ENCODE assay signal across 7 cellular contexts in genomic region chr12:65232490-65233077, GRCh38. TPM values are rescaled to one million over a fixed set of nuclear protein-coding genes. Genes with fewer than 3 reads are reported as not detected.
A peak's percentile ranks its signal among the peaks of the same experiment; 100 is the strongest.
DNase-seq lines count a peak whose midpoint lies in the region; ATAC-seq, FAIRE-seq and TF ChIP-seq lines count a peak whose summit lies in the region.

No MANE protein-coding gene starts in this region.

- H3K4me1 Mint-ChIP-seq in osteocyte (ENCODE audit: unreplicated experiment): peaks cover 13% of the 10 kb centered on the region

- H3K4me3 Mint-ChIP-seq in osteocyte (ENCODE audit: unreplicated experiment): no peak overlapping the region

- no peak overlapping the region for H3K27ac ChIP-seq in MM.1S (ENCODE audit: low read length)

- H3K27me3 Mint-ChIP-seq in osteocyte (ENCODE audit: unreplicated experiment): no peaks in the 10 kb centered on the region

- peaks cover 2% of the 10 kb centered on the region; the same call in 1 of the 2 replicates for H3F3A ChIP-seq in MM.1S (ENCODE audit: insufficient read depth, low read length)

- H3K36me3 ChIP-seq in MM.1S (replicated peaks; ENCODE audit: insufficient read depth, low read length): peaks cover 11% of the 10 kb centered on the region; the same call in 1 of the 2 replicates
- H3K36me3 ChIP-seq in mucosa of descending colon (ENCODE audit: low read depth): no peaks in the 10 kb centered on the region

- H4K20me1 ChIP-seq in MM.1S (ENCODE audit: insufficient read depth, low read length): no peaks in the 10 kb centered on the region

- peaks cover 20% of the 10 kb centered on the region for H3K36me3 Mint-ChIP-seq in osteocyte (ENCODE audit: unreplicated experiment)

- no peak overlapping the region for H2AFZ ChIP-seq in MM.1S (ENCODE audit: low read length)

- H3K79me2 ChIP-seq in MM.1S (ENCODE audit: low read length): peaks cover 77% of the 10 kb centered on the region

- no peak overlapping the region for H3K4me3 ChIP-seq in MM.1S (ENCODE audit: low read length)
- no peak overlapping the region for H3K4me3 ChIP-seq in mucosa of descending colon

- intact Hi-C loops in mucosa of descending colon (cut with DNase I, micrococcal nuclease): no loop called here

- H3K4me1 ChIP-seq in MM.1S (ENCODE audit: low read length) (peaks cover 6% of the 10 kb centered on the region), mucosa of descending colon (ENCODE audit: low read depth) (no peaks in the 10 kb centered on the region)

- no peaks in the 10 kb centered on the region for H3K9me2 ChIP-seq in MM.1S (replicated peaks; ENCODE audit: insufficient read depth, low read length)

- FAIRE-seq in colon (lab: Jason Lieb, UNC): peak; percentile 97

- H3K27ac Mint-ChIP-seq in osteocyte (ENCODE audit: unreplicated experiment): no peak overlapping the region

- H3K4me2 ChIP-seq in MM.1S (ENCODE audit: low read depth, low read length): peak overlapping the region; percentile 53; the same call in 1 of the 2 replicates

- peaks cover 18% of the 10 kb centered on the region for H3K9me3 Mint-ChIP-seq in osteocyte (ENCODE audit: unreplicated experiment)

- H3K9ac ChIP-seq in MM.1S (ENCODE audit: low read length): no peak overlapping the region

- DNase-seq in GM10266 (ENCODE audit: extremely low spot score) (peak; percentile 8), MM.1S (peak; percentile 42), osteocyte (ENCODE audit: extremely low spot score, unreplicated experiment) (no peak), iPS-NIHi7 (ENCODE audit: extremely low spot score) (no peak), mucosa of descending colon (no peak), SHP77 (lab: John Stamatoyannopoulos, UW) (no peak)

- H3K27me3 ChIP-seq in MM.1S (replicated peaks; ENCODE audit: insufficient read depth, low read length): no peaks in the 10 kb centered on the region

- ATAC-seq in mucosa of descending colon: no peak

- TF ChIP-seq CTCF in GM10266 (IDR thresholded peaks at IDR 0.05; ENCODE audit: control insufficient read depth, insufficient read depth, low read depth, missing control alignments): peak; percentile 36
- peak; percentile 41 for TF ChIP-seq CTCF in MM.1S (IDR thresholded peaks at IDR 0.05; ENCODE audit: low read length)
- peak; percentile 56 for TF ChIP-seq CTCF in osteocyte (IDR thresholded peaks at IDR 0.05)
- TF ChIP-seq CTCF in mucosa of descending colon (IDR thresholded peaks at IDR 0.05): no peak

- H3K9me3 ChIP-seq in MM.1S (replicated peaks; ENCODE audit: insufficient read depth, low read length) (no peaks in the 10 kb centered on the region), mucosa of descending colon (peaks cover 15% of the 10 kb centered on the region)

RNA-seq across cellular contexts. Expression of gene MSRB3, which starts 45.9 kb away (rescaled TPM):
- total RNA-seq in osteocyte: 75.8 and 77.3 TPM in 2 replicates
- total RNA-seq in mucosa of descending colon: 100 to 1,000 TPM in 1 of 3 donors, 10 to 100 TPM in 1, 1 to 10 TPM in 1; 8.1 to 154 (median 18.3) TPM

Comparison
In these comparisons a context has a peak if more than half of its experiments do, and no peak if none do; other contexts are left out.
1. DNase-seq: peak in GM10266 (single experiment) and MM.1S (single experiment); none in osteocyte (single experiment), iPS-NIHi7 (single experiment), mucosa of descending colon (0 of 3) and SHP77 (0 of 2).